ENCODE assay signal across 1 cellular context in genomic region chr2:226799976-226800940, GRCh38.
TF ChIP-seq lines count a peak whose summit lies in the region.

No MANE protein-coding gene starts in this region.

TF ChIP-seq in HepG2, 621 proteins besides CTCF, POLR2A, EP300 and RAD21 (continued from another document and continues in another):
- TF ChIP-seq TRAFD1 (CRISPR knock-in tag; IDR thresholded peaks at IDR 0.05; ENCODE audit: borderline replicate concordance), result peak; percentile 87; the same call in 1 of the 2 replicates
- TF ChIP-seq FUBP1 (CRISPR knock-in tag; IDR thresholded peaks at IDR 0.05; ENCODE audit: borderline replicate concordance), result no peak
- TF ChIP-seq ZNF772 (CRISPR knock-in tag; IDR thresholded peaks at IDR 0.05), result peak; percentile 75; the same call in 1 of the 2 replicates
- no peak for TF ChIP-seq ZNF382 (CRISPR knock-in tag; IDR thresholded peaks at IDR 0.05; ENCODE audit: borderline replicate concordance)
- no peak for TF ChIP-seq NAIF1 (CRISPR knock-in tag; IDR thresholded peaks at IDR 0.05; ENCODE audit: borderline replicate concordance)
- TF ChIP-seq FOXJ3 (CRISPR knock-in tag; IDR thresholded peaks at IDR 0.05; ENCODE audit: borderline replicate concordance), result peak; percentile 97
- TF ChIP-seq ZBTB40 (IDR thresholded peaks at IDR 0.05), result no peak
- no peak; the same call in 1 of the 2 replicates for TF ChIP-seq ZBTB40 (CRISPR knock-in tag; IDR thresholded peaks at IDR 0.05)
- TF ChIP-seq ADNP (CRISPR knock-in tag; IDR thresholded peaks at IDR 0.05), result no peak
- no peak for TF ChIP-seq ZUFSP (CRISPR knock-in tag; IDR thresholded peaks at IDR 0.05; ENCODE audit: borderline replicate concordance)
- peak; percentile 60; the same call in 1 of the 2 replicates for TF ChIP-seq ZNF709 (CRISPR knock-in tag; IDR thresholded peaks at IDR 0.05)
- TF ChIP-seq STAT5B (CRISPR knock-in tag; IDR thresholded peaks at IDR 0.05), result 0 out of 2 replicates have a peak, but pooled peaks have one; percentile 29
- peak; percentile 25; the same call in 1 of the 2 replicates for TF ChIP-seq ZNF44 (CRISPR knock-in tag; IDR thresholded peaks at IDR 0.05)
- peak; percentile 68; the same call in 1 of the 2 replicates for TF ChIP-seq CHD2 (IDR thresholded peaks at IDR 0.05; ENCODE audit: low read depth, low read length)
- TF ChIP-seq ZNF703 (CRISPR knock-in tag; IDR thresholded peaks at IDR 0.05; ENCODE audit: borderline replicate concordance), result peak; percentile 86; the same call in 1 of the 2 replicates
- TF ChIP-seq ZNF136 (CRISPR knock-in tag; IDR thresholded peaks at IDR 0.05; ENCODE audit: low read depth), result peak; percentile 35; the same call in 1 of the 2 replicates
- peak; percentile 77 for TF ChIP-seq BHLHE40 (IDR thresholded peaks at IDR 0.05; ENCODE audit: low read length)
- TF ChIP-seq ZNF678 (CRISPR knock-in tag; IDR thresholded peaks at IDR 0.05), result 0 out of 2 replicates have a peak, but pooled peaks have one; percentile 45
- TF ChIP-seq ZNF446 (CRISPR knock-in tag; IDR thresholded peaks at IDR 0.05), result no peak
- TF ChIP-seq JDP2 (CRISPR knock-in tag; IDR thresholded peaks at IDR 0.05; ENCODE audit: borderline replicate concordance), result 0 out of 2 replicates have a peak, but pooled peaks have one; percentile 7
- 0 out of 2 replicates have a peak, but pooled peaks have one; percentile 84 for TF ChIP-seq SP140L (CRISPR knock-in tag; IDR thresholded peaks at IDR 0.05; ENCODE audit: borderline replicate concordance)
- peak; percentile 74; the same call in 1 of the 2 replicates for TF ChIP-seq ZNF350 (CRISPR knock-in tag; IDR thresholded peaks at IDR 0.05; ENCODE audit: borderline replicate concordance, low read depth)
- TF ChIP-seq KDM1A (CRISPR knock-in tag; IDR thresholded peaks at IDR 0.05), result peak; percentile 64; the same call in 1 of the 2 replicates
- TF ChIP-seq ZBTB25 (CRISPR knock-in tag; IDR thresholded peaks at IDR 0.05), result peak; percentile 64; the same call in 1 of the 2 replicates
- TF ChIP-seq ZNF792 (CRISPR knock-in tag; IDR thresholded peaks at IDR 0.05), result peak; percentile 87
- peak; percentile 34; the same call in 1 of the 2 replicates for TF ChIP-seq ZNF782 (CRISPR knock-in tag; IDR thresholded peaks at IDR 0.05; ENCODE audit: borderline replicate concordance)
- TF ChIP-seq MAFF (IDR thresholded peaks at IDR 0.05; ENCODE audit: low read depth, low read length), result no peak
- peak; percentile 81 for TF ChIP-seq ZNF646 (CRISPR knock-in tag; IDR thresholded peaks at IDR 0.05)
- peak; percentile 78; the same call in 1 of the 2 replicates for TF ChIP-seq ZNF354B (CRISPR knock-in tag; IDR thresholded peaks at IDR 0.05)
- TF ChIP-seq NRL (CRISPR knock-in tag; IDR thresholded peaks at IDR 0.05; ENCODE audit: borderline replicate concordance), result 0 out of 2 replicates have a peak, but pooled peaks have one; percentile 8
